Comparison of ENCODE assay signal across 1 cellular context in the genomic region with DNA sequence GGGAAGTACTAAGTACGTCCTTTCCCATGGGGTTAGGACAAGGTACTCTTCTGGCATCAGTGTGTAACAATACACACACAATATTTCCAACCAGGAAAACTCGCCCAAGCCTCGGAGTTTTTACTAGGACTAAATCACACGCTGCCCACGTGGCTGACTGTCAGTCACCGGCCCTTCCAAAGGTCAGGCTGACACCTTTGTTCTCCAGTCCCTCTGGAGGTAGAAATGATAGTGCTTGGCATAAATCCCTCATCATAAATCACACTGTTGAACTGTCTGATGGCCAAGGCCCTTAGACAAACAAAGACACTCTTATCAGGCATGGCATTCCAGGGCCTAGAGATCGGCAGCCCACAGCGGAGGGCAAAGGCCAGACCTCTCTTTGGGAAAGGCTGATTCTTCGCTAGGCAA.
TF ChIP-seq lines count a peak whose summit lies in the region.

No MANE protein-coding gene starts in this region.

TF ChIP-seq in HepG2, 621 proteins besides CTCF, POLR2A, EP300 and RAD21 (continued from another document and continues in another):
- peak; percentile 36; the same call in 1 of the 2 replicates for TF ChIP-seq ZNF747 (CRISPR knock-in tag; IDR thresholded peaks at IDR 0.05; ENCODE audit: borderline replicate concordance)
- TF ChIP-seq, protein P1, sequence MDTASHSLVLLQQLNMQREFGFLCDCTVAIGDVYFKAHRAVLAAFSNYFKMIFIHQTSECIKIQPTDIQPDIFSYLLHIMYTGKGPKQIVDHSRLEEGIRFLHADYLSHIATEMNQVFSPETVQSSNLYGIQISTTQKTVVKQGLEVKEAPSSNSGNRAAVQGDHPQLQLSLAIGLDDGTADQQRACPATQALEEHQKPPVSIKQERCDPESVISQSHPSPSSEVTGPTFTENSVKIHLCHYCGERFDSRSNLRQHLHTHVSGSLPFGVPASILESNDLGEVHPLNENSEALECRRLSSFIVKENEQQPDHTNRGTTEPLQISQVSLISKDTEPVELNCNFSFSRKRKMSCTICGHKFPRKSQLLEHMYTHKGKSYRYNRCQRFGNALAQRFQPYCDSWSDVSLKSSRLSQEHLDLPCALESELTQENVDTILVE (CRISPR knock-in tag; IDR thresholded peaks at IDR 0.05) = no peak
- TF ChIP-seq ZNF451 (CRISPR knock-in tag; IDR thresholded peaks at IDR 0.05) = no peak
- no peak for TF ChIP-seq GABPB1 (CRISPR knock-in tag; IDR thresholded peaks at IDR 0.05)
- 0 out of 2 replicates have a peak, but pooled peaks have one; percentile 11 for TF ChIP-seq ZNF724P (CRISPR knock-in tag; IDR thresholded peaks at IDR 0.05; ENCODE audit: borderline replicate concordance)
- TF ChIP-seq, protein P2, sequence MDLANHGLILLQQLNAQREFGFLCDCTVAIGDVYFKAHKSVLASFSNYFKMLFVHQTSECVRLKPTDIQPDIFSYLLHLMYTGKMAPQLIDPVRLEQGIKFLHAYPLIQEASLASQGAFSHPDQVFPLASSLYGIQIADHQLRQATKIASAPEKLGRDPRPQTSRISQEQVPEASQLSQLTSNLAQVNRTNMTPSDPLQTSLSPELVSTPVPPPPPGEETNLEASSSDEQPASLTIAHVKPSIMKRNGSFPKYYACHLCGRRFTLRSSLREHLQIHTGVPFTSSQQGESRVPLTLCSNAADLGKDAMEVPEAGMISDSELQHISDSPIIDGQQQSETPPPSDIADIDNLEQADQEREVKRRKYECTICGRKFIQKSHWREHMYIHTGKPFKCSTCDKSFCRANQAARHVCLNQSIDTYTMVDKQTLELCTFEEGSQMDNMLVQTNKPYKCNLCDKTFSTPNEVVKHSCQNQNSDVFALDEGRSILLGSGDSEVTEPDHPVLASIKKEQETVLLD (CRISPR knock-in tag; IDR thresholded peaks at IDR 0.05; ENCODE audit: low read depth) = no peak
- no peak for TF ChIP-seq ZNF264 (CRISPR knock-in tag; IDR thresholded peaks at IDR 0.05)
- TF ChIP-seq ISL2 (CRISPR knock-in tag; IDR thresholded peaks at IDR 0.05) = peak; percentile 54; the same call in 1 of the 2 replicates
- TF ChIP-seq, protein P3, sequence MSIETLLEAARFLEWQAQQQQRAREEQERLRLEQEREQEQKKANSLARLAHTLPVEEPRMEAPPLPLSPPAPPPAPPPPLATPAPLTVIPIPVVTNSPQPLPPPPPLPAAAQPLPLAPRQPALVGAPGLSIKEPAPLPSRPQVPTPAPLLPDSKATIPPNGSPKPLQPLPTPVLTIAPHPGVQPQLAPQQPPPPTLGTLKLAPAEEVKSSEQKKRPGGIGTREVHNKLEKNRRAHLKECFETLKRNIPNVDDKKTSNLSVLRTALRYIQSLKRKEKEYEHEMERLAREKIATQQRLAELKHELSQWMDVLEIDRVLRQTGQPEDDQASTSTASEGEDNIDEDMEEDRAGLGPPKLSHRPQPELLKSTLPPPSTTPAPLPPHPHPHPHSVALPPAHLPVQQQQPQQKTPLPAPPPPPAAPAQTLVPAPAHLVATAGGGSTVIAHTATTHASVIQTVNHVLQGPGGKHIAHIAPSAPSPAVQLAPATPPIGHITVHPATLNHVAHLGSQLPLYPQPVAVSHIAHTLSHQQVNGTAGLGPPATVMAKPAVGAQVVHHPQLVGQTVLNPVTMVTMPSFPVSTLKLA (IDR thresholded peaks at IDR 0.05) = peak; percentile 72
- peak; percentile 59; the same call in 1 of the 2 replicates for TF ChIP-seq REPIN1 (CRISPR knock-in tag; IDR thresholded peaks at IDR 0.05; ENCODE audit: borderline replicate concordance, low read depth)
- TF ChIP-seq ZNF567 (CRISPR knock-in tag; IDR thresholded peaks at IDR 0.05; ENCODE audit: borderline replicate concordance) = no peak
- TF ChIP-seq ZNF34 (CRISPR knock-in tag; IDR thresholded peaks at IDR 0.05; ENCODE audit: borderline replicate concordance) = no peak
- peak; percentile 71; the same call in 1 of the 2 replicates for TF ChIP-seq SIN3A (IDR thresholded peaks at IDR 0.05; ENCODE audit: borderline replicate concordance, low read depth, low read length)
- no peak for TF ChIP-seq ZNF577 (CRISPR knock-in tag; IDR thresholded peaks at IDR 0.05; ENCODE audit: borderline replicate concordance, low read depth)
- TF ChIP-seq, protein P4, sequence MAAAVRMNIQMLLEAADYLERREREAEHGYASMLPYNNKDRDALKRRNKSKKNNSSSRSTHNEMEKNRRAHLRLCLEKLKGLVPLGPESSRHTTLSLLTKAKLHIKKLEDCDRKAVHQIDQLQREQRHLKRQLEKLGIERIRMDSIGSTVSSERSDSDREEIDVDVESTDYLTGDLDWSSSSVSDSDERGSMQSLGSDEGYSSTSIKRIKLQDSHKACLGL (CRISPR knock-in tag; IDR thresholded peaks at IDR 0.05) = no peak
- 0 out of 2 replicates have a peak, but pooled peaks have one; percentile 33 for TF ChIP-seq MEF2D (CRISPR knock-in tag; IDR thresholded peaks at IDR 0.05)
- TF ChIP-seq ZNF562 (CRISPR knock-in tag; IDR thresholded peaks at IDR 0.05; ENCODE audit: borderline replicate concordance) = no peak
- peak; percentile 74; the same call in 1 of the 2 replicates for TF ChIP-seq ZSCAN21 (CRISPR knock-in tag; IDR thresholded peaks at IDR 0.05; ENCODE audit: borderline replicate concordance)
- no peak for TF ChIP-seq BRD4 (CRISPR knock-in tag; IDR thresholded peaks at IDR 0.05)
- TF ChIP-seq, protein P5, sequence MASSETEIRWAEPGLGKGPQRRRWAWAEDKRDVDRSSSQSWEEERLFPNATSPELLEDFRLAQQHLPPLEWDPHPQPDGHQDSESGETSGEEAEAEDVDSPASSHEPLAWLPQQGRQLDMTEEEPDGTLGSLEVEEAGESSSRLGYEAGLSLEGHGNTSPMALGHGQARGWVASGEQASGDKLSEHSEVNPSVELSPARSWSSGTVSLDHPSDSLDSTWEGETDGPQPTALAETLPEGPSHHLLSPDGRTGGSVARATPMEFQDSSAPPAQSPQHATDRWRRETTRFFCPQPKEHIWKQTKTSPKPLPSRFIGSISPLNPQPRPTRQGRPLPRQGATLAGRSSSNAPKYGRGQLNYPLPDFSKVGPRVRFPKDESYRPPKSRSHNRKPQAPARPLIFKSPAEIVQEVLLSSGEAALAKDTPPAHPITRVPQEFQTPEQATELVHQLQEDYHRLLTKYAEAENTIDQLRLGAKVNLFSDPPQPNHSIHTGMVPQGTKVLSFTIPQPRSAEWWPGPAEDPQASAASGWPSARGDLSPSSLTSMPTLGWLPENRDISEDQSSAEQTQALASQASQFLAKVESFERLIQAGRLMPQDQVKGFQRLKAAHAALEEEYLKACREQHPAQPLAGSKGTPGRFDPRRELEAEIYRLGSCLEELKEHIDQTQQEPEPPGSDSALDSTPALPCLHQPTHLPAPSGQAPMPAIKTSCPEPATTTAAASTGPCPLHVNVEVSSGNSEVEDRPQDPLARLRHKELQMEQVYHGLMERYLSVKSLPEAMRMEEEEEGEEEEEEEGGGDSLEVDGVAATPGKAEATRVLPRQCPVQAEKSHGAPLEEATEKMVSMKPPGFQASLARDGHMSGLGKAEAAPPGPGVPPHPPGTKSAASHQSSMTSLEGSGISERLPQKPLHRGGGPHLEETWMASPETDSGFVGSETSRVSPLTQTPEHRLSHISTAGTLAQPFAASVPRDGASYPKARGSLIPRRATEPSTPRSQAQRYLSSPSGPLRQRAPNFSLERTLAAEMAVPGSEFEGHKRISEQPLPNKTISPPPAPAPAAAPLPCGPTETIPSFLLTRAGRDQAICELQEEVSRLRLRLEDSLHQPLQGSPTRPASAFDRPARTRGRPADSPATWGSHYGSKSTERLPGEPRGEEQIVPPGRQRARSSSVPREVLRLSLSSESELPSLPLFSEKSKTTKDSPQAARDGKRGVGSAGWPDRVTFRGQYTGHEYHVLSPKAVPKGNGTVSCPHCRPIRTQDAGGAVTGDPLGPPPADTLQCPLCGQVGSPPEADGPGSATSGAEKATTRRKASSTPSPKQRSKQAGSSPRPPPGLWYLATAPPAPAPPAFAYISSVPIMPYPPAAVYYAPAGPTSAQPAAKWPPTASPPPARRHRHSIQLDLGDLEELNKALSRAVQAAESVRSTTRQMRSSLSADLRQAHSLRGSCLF (CRISPR knock-in tag; IDR thresholded peaks at IDR 0.05; ENCODE audit: borderline replicate concordance) = no peak
- TF ChIP-seq REL (CRISPR knock-in tag; conservative IDR thresholded peaks at IDR 0.05) = no peak
- TF ChIP-seq ZNF670 (CRISPR knock-in tag; IDR thresholded peaks at IDR 0.05; ENCODE audit: borderline replicate concordance) = no peak
- TF ChIP-seq ZNF431 (CRISPR knock-in tag; IDR thresholded peaks at IDR 0.05; ENCODE audit: borderline replicate concordance, low read depth) = no peak
- no peak for TF ChIP-seq ZNF24 (IDR thresholded peaks at IDR 0.05)
- TF ChIP-seq ZC3H13 (CRISPR knock-in tag; IDR thresholded peaks at IDR 0.05) = no peak
- TF ChIP-seq ZNF317 (CRISPR knock-in tag; IDR thresholded peaks at IDR 0.05) = no peak
- TF ChIP-seq ZMYM4 (CRISPR knock-in tag; IDR thresholded peaks at IDR 0.05) = peak; percentile 56; the same call in 1 of the 2 replicates
- no peak for TF ChIP-seq ZNF160 (CRISPR knock-in tag; IDR thresholded peaks at IDR 0.05)
- TF ChIP-seq, protein P6, sequence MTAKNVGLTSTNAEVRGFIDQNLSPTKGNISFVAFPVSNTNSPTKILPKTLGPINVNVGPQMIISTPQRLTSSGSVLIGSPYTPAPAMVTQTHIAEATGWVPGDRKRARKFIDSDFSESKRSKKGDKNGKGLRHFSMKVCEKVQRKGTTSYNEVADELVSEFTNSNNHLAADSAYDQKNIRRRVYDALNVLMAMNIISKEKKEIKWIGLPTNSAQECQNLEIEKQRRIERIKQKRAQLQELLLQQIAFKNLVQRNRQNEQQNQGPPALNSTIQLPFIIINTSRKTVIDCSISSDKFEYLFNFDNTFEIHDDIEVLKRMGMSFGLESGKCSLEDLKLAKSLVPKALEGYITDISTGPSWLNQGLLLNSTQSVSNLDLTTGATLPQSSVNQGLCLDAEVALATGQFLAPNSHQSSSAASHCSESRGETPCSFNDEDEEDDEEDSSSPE (CRISPR knock-in tag; IDR thresholded peaks at IDR 0.05) = peak; percentile 74
- TF ChIP-seq, protein P7, sequence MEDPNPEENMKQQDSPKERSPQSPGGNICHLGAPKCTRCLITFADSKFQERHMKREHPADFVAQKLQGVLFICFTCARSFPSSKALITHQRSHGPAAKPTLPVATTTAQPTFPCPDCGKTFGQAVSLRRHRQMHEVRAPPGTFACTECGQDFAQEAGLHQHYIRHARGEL (CRISPR knock-in tag; IDR thresholded peaks at IDR 0.05) = no peak
- TF ChIP-seq SMARCC2 (IDR thresholded peaks at IDR 0.05) = no peak
- TF ChIP-seq TRIM24 (CRISPR knock-in tag; IDR thresholded peaks at IDR 0.05) = 0 out of 2 replicates have a peak, but pooled peaks have one; percentile 14
- TF ChIP-seq, protein P8, sequence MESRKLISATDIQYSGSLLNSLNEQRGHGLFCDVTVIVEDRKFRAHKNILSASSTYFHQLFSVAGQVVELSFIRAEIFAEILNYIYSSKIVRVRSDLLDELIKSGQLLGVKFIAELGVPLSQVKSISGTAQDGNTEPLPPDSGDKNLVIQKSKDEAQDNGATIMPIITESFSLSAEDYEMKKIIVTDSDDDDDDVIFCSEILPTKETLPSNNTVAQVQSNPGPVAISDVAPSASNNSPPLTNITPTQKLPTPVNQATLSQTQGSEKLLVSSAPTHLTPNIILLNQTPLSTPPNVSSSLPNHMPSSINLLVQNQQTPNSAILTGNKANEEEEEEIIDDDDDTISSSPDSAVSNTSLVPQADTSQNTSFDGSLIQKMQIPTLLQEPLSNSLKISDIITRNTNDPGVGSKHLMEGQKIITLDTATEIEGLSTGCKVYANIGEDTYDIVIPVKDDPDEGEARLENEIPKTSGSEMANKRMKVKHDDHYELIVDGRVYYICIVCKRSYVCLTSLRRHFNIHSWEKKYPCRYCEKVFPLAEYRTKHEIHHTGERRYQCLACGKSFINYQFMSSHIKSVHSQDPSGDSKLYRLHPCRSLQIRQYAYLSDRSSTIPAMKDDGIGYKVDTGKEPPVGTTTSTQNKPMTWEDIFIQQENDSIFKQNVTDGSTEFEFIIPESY (CRISPR knock-in tag; IDR thresholded peaks at IDR 0.05) = no peak
- TF ChIP-seq ZNF136 (CRISPR knock-in tag; IDR thresholded peaks at IDR 0.05; ENCODE audit: low read depth) = no peak
- no peak for TF ChIP-seq ZNF101 (CRISPR knock-in tag; IDR thresholded peaks at IDR 0.05; ENCODE audit: borderline replicate concordance, low read depth)
- no peak for TF ChIP-seq ZNF780A (CRISPR knock-in tag; IDR thresholded peaks at IDR 0.05)
- TF ChIP-seq ZNF703 (CRISPR knock-in tag; IDR thresholded peaks at IDR 0.05; ENCODE audit: borderline replicate concordance) = 0 out of 2 replicates have a peak, but pooled peaks have one; percentile 26
- peak; percentile 56; the same call in 1 of the 2 replicates for TF ChIP-seq ZFX (CRISPR knock-in tag; IDR thresholded peaks at IDR 0.05; ENCODE audit: low read depth)
- no peak for TF ChIP-seq MTF1 (CRISPR knock-in tag; IDR thresholded peaks at IDR 0.05)
- peak; percentile 65; the same call in 1 of the 2 replicates for TF ChIP-seq IRF2 (CRISPR knock-in tag; IDR thresholded peaks at IDR 0.05)
- no peak for TF ChIP-seq MAZ (IDR thresholded peaks at IDR 0.05; ENCODE audit: borderline replicate concordance, low read depth, low read length)
- peak; percentile 45; the same call in 1 of the 2 replicates for TF ChIP-seq MAZ (CRISPR knock-in tag; IDR thresholded peaks at IDR 0.05; ENCODE audit: low read depth)
- 0 out of 2 replicates have a peak, but pooled peaks have one; percentile 40 for TF ChIP-seq ZSCAN31 (CRISPR knock-in tag; IDR thresholded peaks at IDR 0.05; ENCODE audit: low read depth)
- TF ChIP-seq, protein P9, sequence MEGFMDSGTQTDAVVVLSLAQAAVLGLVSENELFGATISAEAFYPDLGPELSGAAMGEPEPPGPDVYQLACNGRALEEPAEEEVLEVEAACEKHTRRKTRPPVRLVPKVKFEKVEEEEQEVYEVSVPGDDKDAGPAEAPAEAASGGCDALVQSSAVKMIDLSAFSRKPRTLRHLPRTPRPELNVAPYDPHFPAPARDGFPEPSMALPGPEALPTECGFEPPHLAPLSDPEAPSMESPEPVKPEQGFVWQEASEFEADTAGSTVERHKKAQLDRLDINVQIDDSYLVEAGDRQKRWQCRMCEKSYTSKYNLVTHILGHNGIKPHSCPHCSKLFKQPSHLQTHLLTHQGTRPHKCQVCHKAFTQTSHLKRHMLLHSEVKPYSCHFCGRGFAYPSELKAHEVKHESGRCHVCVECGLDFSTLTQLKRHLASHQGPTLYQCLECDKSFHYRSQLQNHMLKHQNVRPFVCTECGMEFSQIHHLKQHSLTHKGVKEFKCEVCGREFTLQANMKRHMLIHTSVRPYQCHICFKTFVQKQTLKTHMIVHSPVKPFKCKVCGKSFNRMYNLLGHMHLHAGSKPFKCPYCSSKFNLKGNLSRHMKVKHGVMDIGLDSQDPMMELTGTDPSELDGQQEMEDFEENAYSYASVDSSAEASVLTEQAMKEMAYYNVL (CRISPR knock-in tag; IDR thresholded peaks at IDR 0.05; ENCODE audit: borderline replicate concordance) = no peak
- no peak for TF ChIP-seq JUNB (CRISPR knock-in tag; IDR thresholded peaks at IDR 0.05; ENCODE audit: borderline replicate concordance)
- peak; percentile 71; the same call in 1 of the 2 replicates for TF ChIP-seq ZKSCAN8 (CRISPR knock-in tag; IDR thresholded peaks at IDR 0.05; ENCODE audit: borderline replicate concordance)
- TF ChIP-seq NFYC (CRISPR knock-in tag; IDR thresholded peaks at IDR 0.05) = no peak
